27 cellular contexts compared by ENCODE assay signal in genomic region chrX:96906741-96907140, GRCh38. TPM values are rescaled to one million over a fixed set of nuclear protein-coding genes. Genes with fewer than 3 reads are reported as not detected.
DNase-seq lines count a peak whose midpoint lies in the region; ATAC-seq and TF ChIP-seq lines count a peak whose summit lies in the region.
"Had no signal": no experiment of that assay in that cellular context is flagged by ENCODE, and none has a peak within 500 bp of the region (broad histone marks: within the 10 kb centered on the region; RNA-seq: fewer than 3 reads in every experiment).

No MANE protein-coding gene starts in this region.

- H2AFZ ChIP-seq in PC-3 (ENCODE audit: low read length) = no peak overlapping the region
- H2AFZ ChIP-seq: parathyroid adenoma had no signal

- no peaks in the 10 kb centered on the region for H3K27me3 ChIP-seq in PC-3 (ENCODE audit: low read length)
- H3K27me3 ChIP-seq: body of pancreas, colonic mucosa, sigmoid colon, testis had no signal

- intact Hi-C loops in PC-3 (cut with micrococcal nuclease) = no loop called here
- intact Hi-C loops in activated T-helper 2 cell treated with anti-CD3 and anti-CD28 coated beads, Interferon-gamma antibody, Interleukin-2, Interleukin-4, amounts not matched to agents 10 μg/mL and 5 μg/mL and 100 μg/mL, durations not matched to agents 14 hours and 24 hours and 36 hours (cut with micrococcal nuclease) = no loop called here

- H3K4me2 ChIP-seq in PC-3 (ENCODE audit: low read length) = no peak overlapping the region
- H3K4me2 ChIP-seq: KMS-11 had no signal

- no peaks in the 10 kb centered on the region for H3F3A ChIP-seq in PC-3 (ENCODE audit: low read length, unreplicated experiment)

- no peaks in the 10 kb centered on the region for H3K9me3 Mint-ChIP-seq in activated T-helper 2 cell treated with anti-CD3 and anti-CD28 coated beads, Interferon-gamma antibody, Interleukin-2, Interleukin-4, amounts not matched to agents 10 μg/mL and 5 μg/mL and 100 μg/mL, durations not matched to agents 14 hours and 24 hours and 36 hours
- H3K9me3 Mint-ChIP-seq: activated naive CD4-positive, alpha-beta T cell treated with anti-CD3 and anti-CD28 coated beads, Interleukin-2, amount 10 ng/mL, durations not matched to agents 7 days and 5 days; activated T-cell treated with anti-CD3 and anti-CD28 coated beads, Interleukin-2, amount 50 U/mL, for 24 hours; CD14-positive monocyte; natural killer cell had no signal

- DNase-seq in Daoy (ENCODE audit: low read depth) (peak; percentile 1), PC-3 (peak; percentile 2), dermis microvascular lymphatic vessel endothelial cell (ENCODE audit: low read depth in 2 of 2) (peak; percentile 23 to 85)
- DNase-seq in activated T-helper 2 cell treated with anti-CD3 and anti-CD28 coated beads, Interferon-gamma antibody, Interleukin-2, Interleukin-4, amounts not matched to agents 10 μg/mL and 5 μg/mL and 100 μg/mL, durations not matched to agents 14 hours and 24 hours and 36 hours (ENCODE audit: low spot score) = no peak
- DNase-seq: activated naive CD4-positive, alpha-beta T cell treated with anti-CD3 and anti-CD28 coated beads, Interleukin-2, amount 10 ng/mL, durations not matched to agents 7 days and 5 days; activated T-cell treated with anti-CD3 and anti-CD28 coated beads, Interleukin-2, amount 50 U/mL, for 24 hours; body of pancreas; colonic mucosa; DMS153; GF-D8; GOT3; kidney glomerular epithelial cell; natural killer cell; NCI-H187 treated with DMSO at 0.1 percent for 48 hours; NCI-H345; NK-92 treated with Interleukin-12 subunit alpha and Interleukin-12 subunit beta, amount 100 ng/mL, for 24 hours; RPMI8226; sigmoid colon; T1000; testis had no signal

- no peak overlapping the region for H3K27ac ChIP-seq in PC-3 (ENCODE audit: low read length)
- H3K27ac ChIP-seq in mesodermal cell (ENCODE audit: low read depth, low read length, severe bottlenecking) = peak overlapping the region; percentile 64
- H3K27ac ChIP-seq: body of pancreas, colonic mucosa, KMS-11, parathyroid adenoma, sigmoid colon, testis had no signal

- no peaks in the 10 kb centered on the region for H3K9me2 ChIP-seq in PC-3 (replicated peaks; ENCODE audit: low read length)

- no peaks in the 10 kb centered on the region for H4K20me1 ChIP-seq in PC-3 (ENCODE audit: low read length)

- CTCF ChIA-PET in PC-3 (lab: Charles Lee) = no interaction called here

- H3K4me3 ChIP-seq in PC-3 (ENCODE audit: low read length) (no peak overlapping the region), mesodermal cell (ENCODE audit: extremely low read depth, insufficient read depth, low read length, poor library complexity, severe bottlenecking) (no peak overlapping the region)
- H3K4me3 ChIP-seq: body of pancreas, colonic mucosa, sigmoid colon, testis had no signal

- BruUV-seq in PC-3 (replicated peaks; lab: Mats Ljungman, UMichigan) = no TSS peak

- POLR2A ChIA-PET in PC-3 (lab: Charles Lee; ENCODE audit: unreplicated experiment) = no interaction called here

- no peaks in the 10 kb centered on the region for H3K9me3 ChIP-seq in PC-3 (ENCODE audit: low read length)
- no peaks in the 10 kb centered on the region for H3K9me3 ChIP-seq in mesodermal cell (ENCODE audit: control insufficient read depth, low read length)
- H3K9me3 ChIP-seq: body of pancreas, colonic mucosa, sigmoid colon, testis had no signal

- TF ChIP-seq CTCF in PC-3 (conservative IDR thresholded peaks at IDR 0.05; ENCODE audit: low read depth, low read length) = no peak

- H3K9ac ChIP-seq in PC-3 (ENCODE audit: low read length) = no peak overlapping the region
- H3K9ac ChIP-seq: KMS-11, parathyroid adenoma had no signal

- no peak overlapping the region for H3K27ac Mint-ChIP-seq in activated T-helper 2 cell treated with anti-CD3 and anti-CD28 coated beads, Interferon-gamma antibody, Interleukin-2, Interleukin-4, amounts not matched to agents 10 μg/mL and 5 μg/mL and 100 μg/mL, durations not matched to agents 14 hours and 24 hours and 36 hours
- H3K27ac Mint-ChIP-seq: activated naive CD4-positive, alpha-beta T cell treated with anti-CD3 and anti-CD28 coated beads, Interleukin-2, amount 10 ng/mL, durations not matched to agents 7 days and 5 days; activated T-cell treated with anti-CD3 and anti-CD28 coated beads, Interleukin-2, amount 50 U/mL, for 24 hours; CD14-positive monocyte; natural killer cell had no signal

- peaks cover 4% of the 10 kb centered on the region for H3K4me1 Mint-ChIP-seq in activated T-helper 2 cell treated with anti-CD3 and anti-CD28 coated beads, Interferon-gamma antibody, Interleukin-2, Interleukin-4, amounts not matched to agents 10 μg/mL and 5 μg/mL and 100 μg/mL, durations not matched to agents 14 hours and 24 hours and 36 hours (ENCODE audit: low read depth)
- H3K4me1 Mint-ChIP-seq: activated naive CD4-positive, alpha-beta T cell treated with anti-CD3 and anti-CD28 coated beads, Interleukin-2, amount 10 ng/mL, durations not matched to agents 7 days and 5 days; CD14-positive monocyte; natural killer cell had no signal

- no peaks in the 10 kb centered on the region for H3K4me1 ChIP-seq in PC-3 (ENCODE audit: insufficient read depth, low read length)
- no peaks in the 10 kb centered on the region for H3K4me1 ChIP-seq in mesodermal cell (ENCODE audit: control insufficient read depth, insufficient read depth, low read length, poor library complexity, severe bottlenecking)
- H3K4me1 ChIP-seq: body of pancreas, colonic mucosa, parathyroid adenoma, testis had no signal

- no CpG with 5 or more reads among the region's 2 CpGs for WGBS in mesodermal cell (ENCODE audit: insufficient coverage in 2 of 2), 2 experiments

- no peak overlapping the region for H3K4me3 Mint-ChIP-seq in activated T-helper 2 cell treated with anti-CD3 and anti-CD28 coated beads, Interferon-gamma antibody, Interleukin-2, Interleukin-4, amounts not matched to agents 10 μg/mL and 5 μg/mL and 100 μg/mL, durations not matched to agents 14 hours and 24 hours and 36 hours (ENCODE audit: low read depth)
- H3K4me3 Mint-ChIP-seq: activated naive CD4-positive, alpha-beta T cell treated with anti-CD3 and anti-CD28 coated beads, Interleukin-2, amount 10 ng/mL, durations not matched to agents 7 days and 5 days; activated T-cell treated with anti-CD3 and anti-CD28 coated beads, Interleukin-2, amount 50 U/mL, for 24 hours; CD14-positive monocyte; natural killer cell had no signal

- no peaks in the 10 kb centered on the region for H3K36me3 Mint-ChIP-seq in activated T-helper 2 cell treated with anti-CD3 and anti-CD28 coated beads, Interferon-gamma antibody, Interleukin-2, Interleukin-4, amounts not matched to agents 10 μg/mL and 5 μg/mL and 100 μg/mL, durations not matched to agents 14 hours and 24 hours and 36 hours (ENCODE audit: low read depth)
- H3K36me3 Mint-ChIP-seq: natural killer cell had no signal

- H3K36me3 ChIP-seq in PC-3 (ENCODE audit: low read depth, low read length) (no peaks in the 10 kb centered on the region), mesodermal cell (ENCODE audit: control insufficient read depth, insufficient read depth, low read length) (no peaks in the 10 kb centered on the region)
- H3K36me3 ChIP-seq: colonic mucosa, sigmoid colon had no signal

- no peaks in the 10 kb centered on the region for H3K27me3 Mint-ChIP-seq in activated T-helper 2 cell treated with anti-CD3 and anti-CD28 coated beads, Interferon-gamma antibody, Interleukin-2, Interleukin-4, amounts not matched to agents 10 μg/mL and 5 μg/mL and 100 μg/mL, durations not matched to agents 14 hours and 24 hours and 36 hours (ENCODE audit: low read depth)
- H3K27me3 Mint-ChIP-seq: activated naive CD4-positive, alpha-beta T cell treated with anti-CD3 and anti-CD28 coated beads, Interleukin-2, amount 10 ng/mL, durations not matched to agents 7 days and 5 days had no signal

- ATAC-seq in PC-3 (no peak), HG03095 (IDR thresholded peaks at IDR 0.05; ENCODE audit: unreplicated experiment) (no peak), GM21526 (IDR thresholded peaks at IDR 0.05; ENCODE audit: low FRiP score, unreplicated experiment) (no peak), HG02852 (IDR thresholded peaks at IDR 0.05; ENCODE audit: unreplicated experiment) (no peak)
- ATAC-seq: body of pancreas, natural killer cell had no signal

- H3K79me2 ChIP-seq in PC-3 (ENCODE audit: low read length) = no peaks in the 10 kb centered on the region
- H3K79me2 ChIP-seq: parathyroid adenoma had no signal

RNA-seq across cellular contexts. Expression of gene RPA4, which starts 23.0 kb away (rescaled TPM):
- 0.34 TPM in 1 of 2 replicates, not detected in the other for total RNA-seq in Daoy (2014; rRNA removed; shearing (Covaris generic))
- total RNA-seq in PC-3 (2014; rRNA removed) = 1.4 and 3.0 TPM in 2 replicates
- 0.89 and 0.90 TPM in 2 replicates for total RNA-seq in dermis microvascular lymphatic vessel endothelial cell
- polyA plus RNA-seq in mesodermal cell (2013, experiment 1 of 2) = 0.18 TPM
- not detected for polyA plus RNA-seq in mesodermal cell (2013, experiment 2 of 2)
- total RNA-seq in activated T-helper 2 cell treated with anti-CD3 and anti-CD28 coated beads, Interferon-gamma antibody, Interleukin-2, Interleukin-4, amounts not matched to agents 10 μg/mL and 5 μg/mL and 100 μg/mL, durations not matched to agents 14 hours and 24 hours and 36 hours = 0.74 and 1.3 TPM in 2 replicates
